Comparison of ENCODE assay signal across 1 cellular context in the genomic region with DNA sequence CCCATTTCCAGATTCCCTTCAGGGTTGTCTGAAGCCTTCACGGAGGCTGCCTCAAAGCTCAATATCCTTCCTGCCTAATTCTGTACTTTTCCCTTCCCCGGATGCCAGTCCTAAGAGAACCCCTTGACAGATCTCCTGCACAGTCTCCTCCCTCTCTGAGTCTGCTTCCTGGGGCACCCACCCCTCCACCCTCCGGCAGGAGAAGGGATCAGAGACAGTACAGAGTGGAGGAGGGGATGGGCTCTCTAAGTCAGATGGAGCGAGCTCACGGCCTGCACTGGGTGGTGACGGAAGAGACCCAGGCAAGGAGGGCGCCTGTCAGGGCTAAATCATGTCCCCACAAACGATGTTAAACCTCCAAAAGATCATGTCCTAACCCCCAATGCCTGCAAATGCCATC.
TF ChIP-seq lines count a peak whose summit lies in the region.

No MANE protein-coding gene starts in this region.

TF ChIP-seq in GM23338, 12 proteins besides CTCF, POLR2A, EP300 and RAD21 (continued from another document):
- TF ChIP-seq, protein P1, sequence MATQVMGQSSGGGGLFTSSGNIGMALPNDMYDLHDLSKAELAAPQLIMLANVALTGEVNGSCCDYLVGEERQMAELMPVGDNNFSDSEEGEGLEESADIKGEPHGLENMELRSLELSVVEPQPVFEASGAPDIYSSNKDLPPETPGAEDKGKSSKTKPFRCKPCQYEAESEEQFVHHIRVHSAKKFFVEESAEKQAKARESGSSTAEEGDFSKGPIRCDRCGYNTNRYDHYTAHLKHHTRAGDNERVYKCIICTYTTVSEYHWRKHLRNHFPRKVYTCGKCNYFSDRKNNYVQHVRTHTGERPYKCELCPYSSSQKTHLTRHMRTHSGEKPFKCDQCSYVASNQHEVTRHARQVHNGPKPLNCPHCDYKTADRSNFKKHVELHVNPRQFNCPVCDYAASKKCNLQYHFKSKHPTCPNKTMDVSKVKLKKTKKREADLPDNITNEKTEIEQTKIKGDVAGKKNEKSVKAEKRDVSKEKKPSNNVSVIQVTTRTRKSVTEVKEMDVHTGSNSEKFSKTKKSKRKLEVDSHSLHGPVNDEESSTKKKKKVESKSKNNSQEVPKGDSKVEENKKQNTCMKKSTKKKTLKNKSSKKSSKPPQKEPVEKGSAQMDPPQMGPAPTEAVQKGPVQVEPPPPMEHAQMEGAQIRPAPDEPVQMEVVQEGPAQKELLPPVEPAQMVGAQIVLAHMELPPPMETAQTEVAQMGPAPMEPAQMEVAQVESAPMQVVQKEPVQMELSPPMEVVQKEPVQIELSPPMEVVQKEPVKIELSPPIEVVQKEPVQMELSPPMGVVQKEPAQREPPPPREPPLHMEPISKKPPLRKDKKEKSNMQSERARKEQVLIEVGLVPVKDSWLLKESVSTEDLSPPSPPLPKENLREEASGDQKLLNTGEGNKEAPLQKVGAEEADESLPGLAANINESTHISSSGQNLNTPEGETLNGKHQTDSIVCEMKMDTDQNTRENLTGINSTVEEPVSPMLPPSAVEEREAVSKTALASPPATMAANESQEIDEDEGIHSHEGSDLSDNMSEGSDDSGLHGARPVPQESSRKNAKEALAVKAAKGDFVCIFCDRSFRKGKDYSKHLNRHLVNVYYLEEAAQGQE (IDR thresholded peaks at IDR 0.05; ENCODE audit: unreplicated experiment), result no peak
- TF ChIP-seq CREB1 (CRISPR knock-in tag; IDR thresholded peaks at IDR 0.05; ENCODE audit: low read depth) (no peak), JUNB (IDR thresholded peaks at IDR 0.05; ENCODE audit: unreplicated experiment) (no peak), EZH2 (IDR thresholded peaks at IDR 0.05; ENCODE audit: low read depth, unreplicated experiment) (no peak), POLR2AphosphoS5 (IDR thresholded peaks at IDR 0.05; ENCODE audit: low read depth) (no peak), NANOG (IDR thresholded peaks at IDR 0.05; ENCODE audit: borderline replicate concordance) (no peak)
- TF ChIP-seq, protein P2, sequence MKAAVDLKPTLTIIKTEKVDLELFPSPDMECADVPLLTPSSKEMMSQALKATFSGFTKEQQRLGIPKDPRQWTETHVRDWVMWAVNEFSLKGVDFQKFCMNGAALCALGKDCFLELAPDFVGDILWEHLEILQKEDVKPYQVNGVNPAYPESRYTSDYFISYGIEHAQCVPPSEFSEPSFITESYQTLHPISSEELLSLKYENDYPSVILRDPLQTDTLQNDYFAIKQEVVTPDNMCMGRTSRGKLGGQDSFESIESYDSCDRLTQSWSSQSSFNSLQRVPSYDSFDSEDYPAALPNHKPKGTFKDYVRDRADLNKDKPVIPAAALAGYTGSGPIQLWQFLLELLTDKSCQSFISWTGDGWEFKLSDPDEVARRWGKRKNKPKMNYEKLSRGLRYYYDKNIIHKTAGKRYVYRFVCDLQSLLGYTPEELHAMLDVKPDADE (IDR thresholded peaks at IDR 0.05), result no peak
